ENCODE assay signal across 13 cellular contexts in the genomic region with DNA sequence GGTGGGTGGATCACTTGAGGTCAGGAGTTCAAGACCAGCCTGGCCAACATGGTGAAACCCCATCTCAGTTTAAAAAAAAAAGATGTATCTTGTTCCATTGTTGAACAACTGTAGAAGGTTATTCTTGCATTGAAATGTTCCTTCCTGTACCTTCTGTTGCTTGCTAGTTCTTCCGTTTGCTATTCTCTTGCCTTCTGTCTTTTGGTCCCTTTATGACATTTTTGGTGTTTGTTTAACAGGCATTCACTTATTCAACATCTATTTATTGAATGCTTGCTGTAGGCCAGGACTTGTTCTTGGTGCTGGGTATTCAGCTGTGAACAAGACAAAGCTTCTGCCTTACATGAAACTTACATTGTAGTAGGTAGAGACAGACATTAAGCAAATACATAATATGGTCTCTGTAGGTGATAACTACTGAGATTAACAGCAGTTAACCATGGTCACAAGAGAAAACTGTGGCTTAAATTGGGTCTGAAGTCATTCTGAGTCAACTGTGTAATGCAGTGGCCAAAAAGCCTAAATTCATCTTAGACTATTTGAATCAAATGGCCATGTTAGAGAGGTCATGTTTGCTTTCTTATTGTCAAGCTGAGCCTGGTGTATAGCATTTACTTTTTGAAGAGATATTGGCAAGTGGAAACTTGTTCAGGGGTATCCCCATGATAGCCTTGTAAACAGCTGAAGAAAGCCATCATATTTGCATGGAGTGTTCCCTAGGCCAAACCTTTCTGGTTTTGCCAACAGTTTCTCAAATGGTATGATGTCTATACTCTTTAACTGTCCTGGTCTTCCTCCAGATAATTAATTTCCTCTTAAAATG. TPM values are rescaled to one million over a fixed set of nuclear protein-coding genes. Genes with fewer than 3 reads are reported as not detected.
A peak's percentile ranks its signal among the peaks of the same experiment; 100 is the strongest.
DNase-seq lines count a peak whose midpoint lies in the region; ATAC-seq, FAIRE-seq and TF ChIP-seq lines count a peak whose summit lies in the region.
"Had no signal": no experiment of that assay in that cellular context is flagged by ENCODE, and none has a peak within 500 bp of the region (broad histone marks: within the 10 kb centered on the region; RNA-seq: fewer than 3 reads in every experiment).

No MANE protein-coding gene starts in this region.

- H3K9ac ChIP-seq in keratinocyte (ENCODE audit: control insufficient read depth, extremely low read depth, insufficient read depth, low read length): no peak overlapping the region

- H3K9me1 ChIP-seq in keratinocyte (ENCODE audit: control insufficient read depth, extremely low read depth, insufficient read depth, low read length): no peaks in the 10 kb centered on the region

- peaks cover 33% of the 10 kb centered on the region for H3K79me2 ChIP-seq in keratinocyte (ENCODE audit: control insufficient read depth, insufficient read depth, low read length)

- DNase-seq in keratinocyte (ENCODE audit: low read depth, low spot score) (no peak), T1000 (lab: John Stamatoyannopoulos, UW) (no peak), AG08395 (ENCODE audit: low spot score) (no peak)
- DNase-seq in activated CD8-positive, alpha-beta memory T cell treated with anti-CD3 and anti-CD28 coated beads for 24 hours: no peak
- DNase-seq: activated CD4-positive, CD25-positive, alpha-beta regulatory T cell treated with anti-CD3 and anti-CD28 coated beads, Interleukin-2, amount 50 U/mL, for 72 hours; MG63; stimulated activated CD4-positive, alpha-beta T cell treated with anti-CD3 and anti-CD28 coated beads, Interleukin-4, amount 100 ng/mL, for 4 hours had no signal

- no peaks in the 10 kb centered on the region for H3K36me3 ChIP-seq in keratinocyte (ENCODE audit: control insufficient read depth in 2 of 2, extremely low read depth in 1 of 2, insufficient read depth in 2 of 2, low read length in 2 of 2)
- H3K36me3 ChIP-seq: MG63 had no signal

- FAIRE-seq in keratinocyte (lab: Jason Lieb, UNC): peak; percentile 69
- FAIRE-seq: endothelial cell of umbilical vein had no signal

- H3K9me3 ChIP-seq in keratinocyte (ENCODE audit: control insufficient read depth, low read depth, low read length): no peaks in the 10 kb centered on the region
- H3K9me3 ChIP-seq: MG63 had no signal

- H3K4me1 ChIP-seq in keratinocyte (ENCODE audit: control insufficient read depth, extremely low read depth, insufficient read depth, low read length): peaks cover 3% of the 10 kb centered on the region

- dilution Hi-C loops in keratinocyte (cut with MboI; ENCODE audit: extremely low pct_ligation_motif_present, low sequenced_read_pairs): no loop called here

- no peak overlapping the region for H3K4me3 ChIP-seq in keratinocyte (ENCODE audit: control insufficient read depth in 2 of 3, extremely low read depth in 1 of 3, insufficient read depth in 2 of 3, low read depth in 1 of 3, low read length in 3 of 3)
- H3K4me3 ChIP-seq: GM23338, MG63 had no signal

- H3K27me3 ChIP-seq in keratinocyte (ENCODE audit: control insufficient read depth, extremely low read depth, insufficient read depth, low read length): no peaks in the 10 kb centered on the region
- H3K27me3 ChIP-seq: MG63 had no signal

- no peak overlapping the region for H3K4me2 ChIP-seq in keratinocyte (ENCODE audit: control insufficient read depth, extremely low read depth, insufficient read depth, low read depth, low read length)
- H3K4me2 ChIP-seq: GM23338 had no signal

- peak; percentile 68 for ATAC-seq in GM18867 (IDR thresholded peaks at IDR 0.05; ENCODE audit: unreplicated experiment)
- peak; percentile 60 for ATAC-seq in GM21576 (IDR thresholded peaks at IDR 0.05; ENCODE audit: unreplicated experiment)
- peak; percentile 70 for ATAC-seq in HG03159 (IDR thresholded peaks at IDR 0.05; ENCODE audit: unreplicated experiment)
- no peak for ATAC-seq in activated CD4-positive, CD25-positive, alpha-beta regulatory T cell treated with anti-CD3 and anti-CD28 coated beads, Interleukin-2, amount 50 U/mL, for 24 hours
- ATAC-seq: GM23338 had no signal

- H4K20me1 ChIP-seq in keratinocyte (ENCODE audit: control insufficient read depth, extremely low read depth, insufficient read depth, low read length): no peaks in the 10 kb centered on the region

- no peak overlapping the region for H2AFZ ChIP-seq in keratinocyte (ENCODE audit: control insufficient read depth, low read length)
- H2AFZ ChIP-seq: GM23338 had no signal

- no peak overlapping the region for H3K27ac ChIP-seq in keratinocyte (ENCODE audit: control insufficient read depth, insufficient read depth, low read length)

- no peak for TF ChIP-seq CTCF in keratinocyte (optimal IDR thresholded peaks at IDR 0.05 in 1 of 3, IDR thresholded peaks at IDR 0.05 in 1 of 3, conservative IDR thresholded peaks at IDR 0.05 in 1 of 3; ENCODE audit: extremely low read depth in 1 of 3, insufficient read depth in 2 of 3, low read length in 3 of 3)

RNA-seq across cellular contexts. Expression of a gene that starts 35.6 kb away (rescaled TPM):
- 10.0 to 11.0 TPM (median 10.1 TPM) in 3 replicates for polyA plus RNA-seq in keratinocyte
- polyA plus RNA-seq in keratinocyte (2011; ENCODE audit: low read depth): 25.5 TPM
- polyA plus RNA-seq in keratinocyte (2011; cell fraction: cytosol; rRNA removed): 4.4 and 9.5 TPM in 2 replicates
- polyA plus RNA-seq in keratinocyte (2011; cell fraction: nucleus; rRNA removed): 17.9 and 22.6 TPM in 2 replicates
- polyA plus RNA-seq in keratinocyte (2012; ENCODE audit: low replicate concordance): 5.8 and 13.5 TPM in 2 replicates
- polyA minus RNA-seq in keratinocyte: 8.4 to 28.2 TPM (median 17.5 TPM) in 3 replicates
- 9.4 TPM for polyA minus RNA-seq in keratinocyte (2011; cell fraction: cytosol; rRNA and poly(A)+ RNA removed)
- polyA minus RNA-seq in keratinocyte (2011; cell fraction: nucleus; rRNA and poly(A)+ RNA removed): 21.0 and 38.9 TPM in 2 replicates

Comparison
In these comparisons a context has a peak if more than half of its experiments do, and no peak if none do; other contexts are left out.
1. ATAC-seq: peak in GM18867 (single experiment), GM21576 (single experiment) and HG03159 (single experiment); none in activated CD4-positive, CD25-positive, alpha-beta regulatory T cell treated with anti-CD3 and anti-CD28 coated beads, Interleukin-2, amount 50 U/mL, for 24 hours (0 of 2).